ENCODE assay signal across 2 cellular contexts in the genomic region with DNA sequence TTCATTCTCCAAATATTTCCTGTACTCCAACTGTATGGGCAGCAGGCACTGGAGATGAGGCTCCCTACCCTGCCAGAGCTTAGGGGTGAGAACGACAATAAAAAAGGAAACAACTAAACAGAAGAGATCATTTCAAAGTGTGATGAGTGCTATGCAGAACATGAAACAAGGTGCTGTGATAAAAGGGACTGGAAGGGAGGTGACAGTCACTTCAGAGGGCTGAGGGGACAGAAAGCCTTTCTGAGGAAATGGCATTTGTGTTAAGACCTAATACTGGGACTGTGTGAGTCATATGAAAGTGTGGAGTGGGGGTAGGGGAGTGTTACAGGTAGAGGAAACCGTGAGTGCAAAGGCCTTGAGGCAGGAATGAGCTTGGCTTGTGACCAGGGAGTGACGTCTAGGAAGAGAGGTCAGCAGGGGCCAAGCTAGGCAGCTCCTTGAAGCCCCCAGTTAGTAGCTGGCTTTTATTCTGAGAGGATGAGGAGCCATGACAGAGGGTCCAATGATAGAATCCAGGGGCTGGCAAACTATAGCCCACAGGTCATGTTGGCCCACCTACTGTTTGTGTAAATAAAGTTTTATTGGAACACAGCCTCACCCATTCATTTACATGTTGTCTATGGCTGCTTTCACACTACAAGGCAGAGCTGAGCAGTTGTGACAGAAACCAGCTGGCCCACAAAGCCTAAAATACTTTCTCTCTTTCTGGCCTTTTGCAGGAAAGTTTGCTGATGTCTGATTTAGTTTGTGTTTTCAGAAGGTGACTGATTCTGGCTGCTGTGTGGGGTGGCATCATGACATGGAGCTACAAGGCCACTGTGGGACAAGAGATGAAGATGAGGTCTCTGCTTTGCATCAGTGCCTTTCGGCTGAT.
TF ChIP-seq lines count a peak whose summit lies in the region.

No MANE protein-coding gene starts in this region.

TF ChIP-seq in GM12878, 131 proteins besides CTCF, POLR2A, EP300 and RAD21:
- TF ChIP-seq ZBTB40 (IDR thresholded peaks at IDR 0.05; ENCODE audit: borderline replicate concordance) (peak; percentile 70), ZNF207 (IDR thresholded peaks at IDR 0.05; ENCODE audit: borderline replicate concordance) (no peak)

TF ChIP-seq in SK-N-SH treated with all-trans-retinoic acid at 6 μM for 48 hours, 23 proteins besides CTCF, POLR2A, EP300 and RAD21:
- TF ChIP-seq, protein P1, sequence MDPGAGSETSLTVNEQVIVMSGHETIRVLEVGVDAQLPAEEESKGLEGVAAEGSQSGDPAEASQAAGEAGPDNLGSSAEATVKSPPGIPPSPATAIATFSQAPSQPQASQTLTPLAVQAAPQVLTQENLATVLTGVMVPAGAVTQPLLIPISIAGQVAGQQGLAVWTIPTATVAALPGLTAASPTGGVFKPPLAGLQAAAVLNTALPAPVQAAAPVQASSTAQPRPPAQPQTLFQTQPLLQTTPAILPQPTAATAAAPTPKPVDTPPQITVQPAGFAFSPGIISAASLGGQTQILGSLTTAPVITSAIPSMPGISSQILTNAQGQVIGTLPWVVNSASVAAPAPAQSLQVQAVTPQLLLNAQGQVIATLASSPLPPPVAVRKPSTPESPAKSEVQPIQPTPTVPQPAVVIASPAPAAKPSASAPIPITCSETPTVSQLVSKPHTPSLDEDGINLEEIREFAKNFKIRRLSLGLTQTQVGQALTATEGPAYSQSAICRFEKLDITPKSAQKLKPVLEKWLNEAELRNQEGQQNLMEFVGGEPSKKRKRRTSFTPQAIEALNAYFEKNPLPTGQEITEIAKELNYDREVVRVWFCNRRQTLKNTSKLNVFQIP (CRISPR knock-in tag; IDR thresholded peaks at IDR 0.05; ENCODE audit: borderline replicate concordance, low read depth) = no peak
- TF ChIP-seq RARB (CRISPR knock-in tag; IDR thresholded peaks at IDR 0.05) (no peak), OSR1 (CRISPR knock-in tag; IDR thresholded peaks at IDR 0.05) (no peak)
- TF ChIP-seq, protein P2, sequence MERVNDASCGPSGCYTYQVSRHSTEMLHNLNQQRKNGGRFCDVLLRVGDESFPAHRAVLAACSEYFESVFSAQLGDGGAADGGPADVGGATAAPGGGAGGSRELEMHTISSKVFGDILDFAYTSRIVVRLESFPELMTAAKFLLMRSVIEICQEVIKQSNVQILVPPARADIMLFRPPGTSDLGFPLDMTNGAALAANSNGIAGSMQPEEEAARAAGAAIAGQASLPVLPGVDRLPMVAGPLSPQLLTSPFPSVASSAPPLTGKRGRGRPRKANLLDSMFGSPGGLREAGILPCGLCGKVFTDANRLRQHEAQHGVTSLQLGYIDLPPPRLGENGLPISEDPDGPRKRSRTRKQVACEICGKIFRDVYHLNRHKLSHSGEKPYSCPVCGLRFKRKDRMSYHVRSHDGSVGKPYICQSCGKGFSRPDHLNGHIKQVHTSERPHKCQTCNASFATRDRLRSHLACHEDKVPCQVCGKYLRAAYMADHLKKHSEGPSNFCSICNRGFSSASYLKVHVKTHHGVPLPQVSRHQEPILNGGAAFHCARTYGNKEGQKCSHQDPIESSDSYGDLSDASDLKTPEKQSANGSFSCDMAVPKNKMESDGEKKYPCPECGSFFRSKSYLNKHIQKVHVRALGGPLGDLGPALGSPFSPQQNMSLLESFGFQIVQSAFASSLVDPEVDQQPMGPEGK (CRISPR knock-in tag; IDR thresholded peaks at IDR 0.05; ENCODE audit: borderline replicate concordance) = no peak
TF ChIP-seq in SK-N-SH treated with all-trans-retinoic acid at 6 μM for 48 hours: peak in this region for 0.
